ENCODE assay signal across 22 cellular contexts in the genomic region with DNA sequence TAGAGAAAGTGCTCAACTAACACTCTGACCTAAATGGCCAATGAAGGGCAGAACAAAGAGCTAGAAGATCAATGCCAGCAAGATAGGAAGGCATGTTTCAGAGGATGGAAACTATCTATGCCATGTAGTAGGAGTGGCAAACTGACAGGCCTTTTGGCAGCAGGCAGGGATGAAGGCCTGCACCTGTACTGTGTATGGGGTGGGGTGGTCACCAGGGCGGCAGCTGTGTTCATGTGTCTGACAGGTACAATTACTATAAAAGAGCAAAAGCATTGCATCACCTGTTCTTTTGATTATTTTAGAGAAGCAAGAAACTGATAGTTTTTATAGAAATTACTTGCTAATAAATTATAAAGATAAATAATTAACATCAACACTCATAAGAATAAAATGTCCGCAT.
DNase-seq lines count a peak whose midpoint lies in the region; ATAC-seq, FAIRE-seq and TF ChIP-seq lines count a peak whose summit lies in the region.
"Had no signal": no experiment of that assay in that cellular context is flagged by ENCODE, and none has a peak within 500 bp of the region (broad histone marks: within the 10 kb centered on the region; RNA-seq: fewer than 3 reads in every experiment).

No MANE protein-coding gene starts in this region.

- WGBS in spleen, 5 donors = 93 to 97% (median 97%) methylated on average over 2 of the region's 2 CpGs

- peaks cover 0 to 2% of the 10 kb centered on the region in 2 donors for H3K36me3 ChIP-seq in kidney (ENCODE audit: control insufficient read depth in 1 of 2, insufficient read depth in 2 of 2, low read length in 2 of 2)
- H3K36me3 ChIP-seq in spleen = peaks cover 0 to 58% (median 0%) of the 10 kb centered on the region in 6 donors
- no peaks in the 10 kb centered on the region for H3K36me3 ChIP-seq in A673 (ENCODE audit: insufficient read depth, low read length, poor library complexity, severe bottlenecking)

- peaks cover 18% of the 10 kb centered on the region for H3K4me1 Mint-ChIP-seq in activated CD8-positive, alpha-beta T cell treated with anti-CD3 and anti-CD28 coated beads for 36 hours (ENCODE audit: low read depth)
- H3K4me1 Mint-ChIP-seq in activated CD8-positive, alpha-beta T cell treated with anti-CD3 and anti-CD28 coated beads, Interleukin-2, amount 10 ng/mL, durations not matched to agents 7 days and 5 days (ENCODE audit: low read depth) = peaks cover 2% of the 10 kb centered on the region
- peaks cover 2% of the 10 kb centered on the region for H3K4me1 Mint-ChIP-seq in T-helper 17 cell

- H3K4me3 Mint-ChIP-seq in activated CD8-positive, alpha-beta T cell treated with anti-CD3 and anti-CD28 coated beads for 36 hours = no peak overlapping the region
- H3K4me3 Mint-ChIP-seq in activated CD8-positive, alpha-beta T cell treated with anti-CD3 and anti-CD28 coated beads, Interleukin-2, amount 10 ng/mL, durations not matched to agents 7 days and 5 days = no peak overlapping the region
- no peak overlapping the region for H3K4me3 Mint-ChIP-seq in T-helper 17 cell
- H3K4me3 Mint-ChIP-seq: B cell; CD4-positive, CD25-positive, alpha-beta regulatory T cell; CD8-positive, alpha-beta T cell; GM23338; H9 had no signal

- FAIRE-seq in kidney (lab: Jason Lieb, UNC) = no peak
- FAIRE-seq: A549, GM12878, GM19239 had no signal

- no peak for TF ChIP-seq POLR2A in spleen (IDR thresholded peaks at IDR 0.05)

- peaks cover 58% of the 10 kb centered on the region for H3K36me3 Mint-ChIP-seq in activated CD8-positive, alpha-beta T cell treated with anti-CD3 and anti-CD28 coated beads for 36 hours (ENCODE audit: low read depth)
- peaks cover 42% of the 10 kb centered on the region for H3K36me3 Mint-ChIP-seq in activated CD8-positive, alpha-beta T cell treated with anti-CD3 and anti-CD28 coated beads, Interleukin-2, amount 10 ng/mL, durations not matched to agents 7 days and 5 days (ENCODE audit: low read depth)
- H3K36me3 Mint-ChIP-seq in T-helper 17 cell (ENCODE audit: low read depth) = peaks cover 3% of the 10 kb centered on the region

- no peak overlapping the region for H3K27ac Mint-ChIP-seq in activated CD8-positive, alpha-beta T cell treated with anti-CD3 and anti-CD28 coated beads for 36 hours
- H3K27ac Mint-ChIP-seq in activated CD8-positive, alpha-beta T cell treated with anti-CD3 and anti-CD28 coated beads, Interleukin-2, amount 10 ng/mL, durations not matched to agents 7 days and 5 days = no peak overlapping the region
- peak overlapping the region; percentile 8 for H3K27ac Mint-ChIP-seq in T-helper 17 cell
- H3K27ac Mint-ChIP-seq: B cell; CD4-positive, CD25-positive, alpha-beta regulatory T cell; CD8-positive, alpha-beta T cell; GM23338 had no signal

- H3K4me3 ChIP-seq in kidney (ENCODE audit: low read length in 2 of 2) (no peak overlapping the region), spleen (no peak overlapping the region), A673 (ENCODE audit: low read depth, low read length, poor library complexity, severe bottlenecking) (no peak overlapping the region)
- H3K4me3 ChIP-seq: A549, BLaER1, GM12878, GM23338 had no signal

- H3K9me3 Mint-ChIP-seq in activated CD8-positive, alpha-beta T cell treated with anti-CD3 and anti-CD28 coated beads for 36 hours = no peaks in the 10 kb centered on the region
- no peaks in the 10 kb centered on the region for H3K9me3 Mint-ChIP-seq in activated CD8-positive, alpha-beta T cell treated with anti-CD3 and anti-CD28 coated beads, Interleukin-2, amount 10 ng/mL, durations not matched to agents 7 days and 5 days (ENCODE audit: insufficient read depth)
- H3K9me3 Mint-ChIP-seq: CD4-positive, CD25-positive, alpha-beta regulatory T cell; CD8-positive, alpha-beta T cell; GM23338; H9 had no signal

- H3K4me1 ChIP-seq in kidney (ENCODE audit: control insufficient read depth in 1 of 2, insufficient read depth in 1 of 2, low read depth in 1 of 2, low read length in 2 of 2) (no peaks in the 10 kb centered on the region), spleen (no peaks in the 10 kb centered on the region), A673 (ENCODE audit: insufficient read depth, low read length, poor library complexity, severe bottlenecking) (no peaks in the 10 kb centered on the region)
- H3K4me1 ChIP-seq: A549, BLaER1, Caco-2 had no signal

- peak; percentile 29 for ATAC-seq in activated CD8-positive, alpha-beta T cell treated with anti-CD3 and anti-CD28 coated beads for 36 hours
- no peak for ATAC-seq in activated CD8-positive, alpha-beta T cell treated with anti-CD3 and anti-CD28 coated beads, Interleukin-2, amount 10 ng/mL, durations not matched to agents 7 days and 5 days
- no peak for ATAC-seq in T-helper 17 cell
- ATAC-seq: A549; CD8-positive, alpha-beta T cell; GM12878; GM23338; HCT116 had no signal

- no peak overlapping the region for H3K9ac ChIP-seq in kidney (ENCODE audit: low read length in 2 of 2)
- H3K9ac ChIP-seq: BLaER1 had no signal

- intact Hi-C loops in activated CD8-positive, alpha-beta T cell treated with anti-CD3 and anti-CD28 coated beads for 36 hours (cut with micrococcal nuclease) = no loop called here
- intact Hi-C loops in kidney (cut with DNase I) = no loop called here
- intact Hi-C loops in spleen (cut with DNase I; ENCODE audit: low total_unique reads) = no loop called here
- intact Hi-C loops in A673 (cut with micrococcal nuclease; ENCODE audit: unreplicated experiment) = no loop called here

- CTCF ChIA-PET in activated CD8-positive, alpha-beta T cell treated with anti-CD3 and anti-CD28 coated beads for 36 hours (lab: Charles Lee) = interaction anchor here (1.0 to 1.4 kb wide), 2 partner anchors 21 to 25 kb away, joined by 3 to 4 read pairs; no protein-coding TSS in a partner anchor
- CTCF ChIA-PET in activated CD8-positive, alpha-beta T cell treated with anti-CD3 and anti-CD28 coated beads, Interleukin-2, amount 10 ng/mL, durations not matched to agents 7 days and 5 days (lab: Charles Lee) = no interaction called here
- CTCF ChIA-PET in A673 (lab: Charles Lee) (no interaction called here), GM10248 (lab: Yijun Ruan, JAX) (interaction anchor here (1.6 kb wide), 1 partner anchor 12 kb away, joined by 3 read pairs; no protein-coding TSS in a partner anchor)

- H3K27me3 ChIP-seq in spleen (replicated peaks in 1 of 7) (no peaks in the 10 kb centered on the region), A673 (replicated peaks; ENCODE audit: insufficient read depth, low read depth, low read length, poor library complexity) (no peaks in the 10 kb centered on the region)
- H3K27me3 ChIP-seq: BLaER1 had no signal

- H3K9me3 ChIP-seq in T-helper 17 cell (ENCODE audit: control insufficient read depth, low read length, poor library complexity, severe bottlenecking) (no peaks in the 10 kb centered on the region), kidney (ENCODE audit: control insufficient read depth in 1 of 2, low read length in 2 of 2) (no peaks in the 10 kb centered on the region), spleen (no peaks in the 10 kb centered on the region), A673 (ENCODE audit: low read depth, low read length, poor library complexity, severe bottlenecking) (no peaks in the 10 kb centered on the region)
- H3K9me3 ChIP-seq: A549, BLaER1, Caco-2 had no signal

- H3K27ac ChIP-seq in kidney (ENCODE audit: low read depth in 2 of 2, low read length in 2 of 2) (no peak overlapping the region), spleen (no peak overlapping the region), A673 (ENCODE audit: low read depth, low read length, poor library complexity, severe bottlenecking) (no peak overlapping the region)
- H3K27ac ChIP-seq: A549, BLaER1, C4-2B had no signal

- POLR2A ChIA-PET in activated CD8-positive, alpha-beta T cell treated with anti-CD3 and anti-CD28 coated beads for 36 hours (lab: Charles Lee) = no interaction called here
- POLR2A ChIA-PET in activated CD8-positive, alpha-beta T cell treated with anti-CD3 and anti-CD28 coated beads, Interleukin-2, amount 10 ng/mL, durations not matched to agents 7 days and 5 days (lab: Charles Lee) = no interaction called here
- POLR2A ChIA-PET in A673 (lab: Charles Lee; ENCODE audit: low non-redundant PET) (no interaction called here), GM10248 (lab: Yijun Ruan, JAX) (no interaction called here)

- no peak for DNase-seq in activated CD8-positive, alpha-beta T cell treated with anti-CD3 and anti-CD28 coated beads for 36 hours
- no peak for DNase-seq in activated CD8-positive, alpha-beta T cell treated with anti-CD3 and anti-CD28 coated beads, Interleukin-2, amount 10 ng/mL, durations not matched to agents 7 days and 5 days
- DNase-seq in T-helper 17 cell (no peak), kidney (peak; percentile 28), spleen (peak; percentile 58), A673 (ENCODE audit: low spot score) (no peak), GM10248 (ENCODE audit: extremely low spot score) (no peak)
- DNase-seq: 8988T; Caco-2; CD4-positive, CD25-positive, alpha-beta regulatory T cell; CD8-positive, alpha-beta T cell; DMS153; DND-41; H9 had no signal

- no peak for TF ChIP-seq CTCF in activated CD8-positive, alpha-beta T cell treated with anti-CD3 and anti-CD28 coated beads for 36 hours (IDR thresholded peaks at IDR 0.05)
- TF ChIP-seq CTCF in kidney (IDR thresholded peaks at IDR 0.05; ENCODE audit: borderline replicate concordance, extremely low read depth, insufficient read depth) = no peak
- no peak for TF ChIP-seq CTCF in spleen (IDR thresholded peaks at IDR 0.05 in 8 of 11, conservative IDR thresholded peaks at IDR 0.05 in 3 of 11)
- TF ChIP-seq CTCF in A673 (conservative IDR thresholded peaks at IDR 0.05; ENCODE audit: low read depth, low read length) = no peak
- no peak for TF ChIP-seq CTCF in GM10248 (IDR thresholded peaks at IDR 0.05; ENCODE audit: control extremely low read depth, extremely low read depth, low read depth, missing control alignments)

- BruUV-seq in A673 (replicated peaks; lab: Mats Ljungman, UMichigan) = no TSS peak

- H3K27me3 Mint-ChIP-seq in activated CD8-positive, alpha-beta T cell treated with anti-CD3 and anti-CD28 coated beads for 36 hours = no peaks in the 10 kb centered on the region
- no peaks in the 10 kb centered on the region for H3K27me3 Mint-ChIP-seq in activated CD8-positive, alpha-beta T cell treated with anti-CD3 and anti-CD28 coated beads, Interleukin-2, amount 10 ng/mL, durations not matched to agents 7 days and 5 days (ENCODE audit: low read depth)
- no peaks in the 10 kb centered on the region for H3K27me3 Mint-ChIP-seq in T-helper 17 cell
- H3K27me3 Mint-ChIP-seq: B cell; CD4-positive, CD25-positive, alpha-beta regulatory T cell had no signal

Comparison
In these comparisons a context has a peak if more than half of its experiments do, and no peak if none do; other contexts are left out.
1. CTCF ChIA-PET loops: an anchor here in activated CD8-positive, alpha-beta T cell treated with anti-CD3 and anti-CD28 coated beads for 36 hours (1.0 to 1.4 kb wide) and GM10248 (1.6 kb wide); none called in activated CD8-positive, alpha-beta T cell treated with anti-CD3 and anti-CD28 coated beads, Interleukin-2, amount 10 ng/mL, durations not matched to agents 7 days and 5 days and A673.
2. DNase-seq: peak in kidney (single experiment) and spleen (single experiment); none in activated CD8-positive, alpha-beta T cell treated with anti-CD3 and anti-CD28 coated beads for 36 hours (single experiment), activated CD8-positive, alpha-beta T cell treated with anti-CD3 and anti-CD28 coated beads, Interleukin-2, amount 10 ng/mL, durations not matched to agents 7 days and 5 days (single experiment), T-helper 17 cell (0 of 3), A673 (single experiment) and GM10248 (single experiment).